In the genomic region with DNA sequence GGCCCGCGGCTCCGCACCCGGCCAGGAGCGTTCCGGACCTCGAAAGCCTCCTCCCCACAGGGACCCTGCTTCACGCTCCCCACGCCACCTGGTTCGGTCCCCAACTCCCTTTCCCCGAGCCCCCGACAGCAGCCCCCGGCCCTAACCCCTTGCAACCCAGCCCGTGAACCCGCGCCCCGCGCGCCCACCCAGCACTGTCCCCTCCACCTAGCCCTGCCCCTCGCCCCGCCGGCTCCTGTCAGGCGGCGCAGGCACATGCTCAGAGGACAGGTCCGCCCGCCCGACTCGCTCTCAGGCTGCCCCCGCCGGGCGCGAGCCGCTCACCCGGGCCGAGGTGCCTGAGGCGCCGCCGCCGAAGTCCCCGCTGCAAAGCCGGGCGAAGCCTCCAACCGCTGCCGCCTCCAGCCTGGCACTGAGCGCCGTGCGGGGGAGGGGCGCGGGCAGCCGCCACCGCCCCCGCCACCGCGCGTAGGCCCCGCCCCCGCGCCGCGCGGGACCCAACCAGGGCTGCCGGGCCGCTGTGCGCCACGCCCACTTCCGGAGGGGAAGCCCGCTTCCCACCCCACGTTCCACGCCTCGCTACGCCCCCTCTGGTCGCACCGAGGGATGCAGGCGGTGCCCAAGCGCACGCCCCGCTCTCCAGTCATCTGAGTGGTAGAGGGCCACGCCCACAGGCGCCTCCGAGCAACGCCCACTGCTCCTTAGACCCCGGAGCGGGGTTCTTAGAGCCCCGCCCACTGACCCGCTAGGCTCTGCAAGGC, we compare ENCODE assay signal across 8 cellular contexts. TPM values are rescaled to one million over a fixed set of nuclear protein-coding genes. Genes with fewer than 3 reads are reported as not detected.
DNase-seq lines count a peak whose midpoint lies in the region; TF ChIP-seq lines count a peak whose summit lies in the region.

TSS of gene CORO1C (minus strand) at position 414 of the 761 bp plus-strand sequence. CDS start 30,200 bp downstream, outside the sequence.

- H3K4me3 ChIP-seq in H7 (ENCODE audit: insufficient read depth, low read depth, low read length) = peak within 1 kb of the TSS; percentile 88
- H3K4me3 ChIP-seq in Loucy (ENCODE audit: low read length, poor library complexity, severe bottlenecking) = peak within 1 kb of the TSS; percentile 92
- peak within 1 kb of the TSS; percentile 90 to 91 for H3K4me3 ChIP-seq in foreskin fibroblast (ENCODE audit: low read depth in 1 of 2, low read length in 2 of 2)
- H3K4me3 ChIP-seq in neural progenitor cell = peak within 1 kb of the TSS; percentile 96

- no peaks in the 10 kb centered on the region for H3K9me2 ChIP-seq in Loucy (replicated peaks; ENCODE audit: low read depth, low read length)

- H3K27ac Mint-ChIP-seq in neural progenitor cell = peak within 1 kb of the TSS; percentile 98

- peaks cover 7% of the 10 kb centered on the region for H3K36me3 Mint-ChIP-seq in neural progenitor cell

- H2AFZ ChIP-seq in Loucy (ENCODE audit: low read length) (peak within 1 kb of the TSS; percentile 99), neural progenitor cell (replicated peaks) (peak within 1 kb of the TSS; percentile 86)

- H3K36me3 ChIP-seq in H7 (replicated peaks; ENCODE audit: control insufficient read depth, insufficient read depth, low read length) = no peaks in the 10 kb centered on the region
- no peaks in the 10 kb centered on the region for H3K36me3 ChIP-seq in Loucy (ENCODE audit: insufficient read depth, low read length)
- no peaks in the 10 kb centered on the region for H3K36me3 ChIP-seq in neural progenitor cell

- in situ Hi-C loops in G401 (cut with HindIII; ENCODE audit: low sequenced_read_pairs) = no loop called here

- H3K27me3 ChIP-seq in H7 (ENCODE audit: control insufficient read depth, insufficient read depth, low read length) (no peaks in the 10 kb centered on the region), Loucy (ENCODE audit: insufficient read depth, low read length, poor library complexity, severe bottlenecking) (no peaks in the 10 kb centered on the region), neural progenitor cell (no peaks in the 10 kb centered on the region)

- H3K4me1 ChIP-seq in Loucy (ENCODE audit: insufficient read depth, low read length, poor library complexity, severe bottlenecking) = peaks cover 46% of the 10 kb centered on the region
- peaks cover 14% of the 10 kb centered on the region for H3K4me1 ChIP-seq in neural progenitor cell

- no peaks in the 10 kb centered on the region for H3K9me3 ChIP-seq in Loucy (ENCODE audit: insufficient read depth, low read depth, low read length)
- H3K9me3 ChIP-seq in neural progenitor cell (ENCODE audit: low read depth) = no peaks in the 10 kb centered on the region

- TF ChIP-seq CTCF in Loucy (conservative IDR thresholded peaks at IDR 0.05; ENCODE audit: low read length) (peak; percentile 66), foreskin fibroblast (IDR thresholded peaks at IDR 0.05; ENCODE audit: low read depth, low read length) (peak; percentile 78), neural progenitor cell (IDR thresholded peaks at IDR 0.05) (peak; percentile 75)

- H3K79me2 ChIP-seq in Loucy (ENCODE audit: insufficient read depth, low read length) (peaks cover 49% of the 10 kb centered on the region), neural progenitor cell (ENCODE audit: low read depth) (peaks cover 46% of the 10 kb centered on the region)

- no peaks in the 10 kb centered on the region for H3K27me3 Mint-ChIP-seq in neural progenitor cell (ENCODE audit: insufficient read depth, low read depth)

- peak within 1 kb of the TSS; percentile 89 for H3K27ac ChIP-seq in neural progenitor cell

- H4K20me1 ChIP-seq in Loucy (ENCODE audit: insufficient read depth, low read length, poor library complexity, severe bottlenecking) (peaks cover 40% of the 10 kb centered on the region), neural progenitor cell (ENCODE audit: low read depth) (peaks cover 23% of the 10 kb centered on the region)

- no peaks in the 10 kb centered on the region for H3F3A ChIP-seq in Loucy (ENCODE audit: low read depth)
- H3F3A ChIP-seq in neural progenitor cell (ENCODE audit: low read depth) = peaks cover 32% of the 10 kb centered on the region

- peak within 1 kb of the TSS; percentile 97 for H3K4me3 Mint-ChIP-seq in neural progenitor cell

- DNase-seq in G401 (ENCODE audit: low spot score) = peak; percentile 88
- DNase-seq in H7 = peak; percentile 98
- peak; percentile 88 for DNase-seq in SHP77 treated with DMSO at 0.1 percent for 48 hours (lab: John Stamatoyannopoulos, UW)
- DNase-seq in activated gamma-delta T cell treated with Interleukin-2 at 50 U/mL for 16 hours = peak; percentile 89
- DNase-seq in foreskin fibroblast = peak; percentile 94 to 99
- peak; percentile 98 for DNase-seq in neural progenitor cell (ENCODE audit: low spot score)
- DNase-seq in stromal cell of bone marrow (ENCODE audit: low read depth) = peak; percentile 91

- H3K9ac ChIP-seq in Loucy (ENCODE audit: low read depth, low read length, poor library complexity, severe bottlenecking) (peak within 1 kb of the TSS; percentile 85), neural progenitor cell (peak within 1 kb of the TSS; percentile 73)

- peaks cover 44% of the 10 kb centered on the region for H3K4me1 Mint-ChIP-seq in neural progenitor cell

- no peaks in the 10 kb centered on the region for H3K9me3 Mint-ChIP-seq in neural progenitor cell

- peak within 1 kb of the TSS; percentile 87 for H3K4me2 ChIP-seq in Loucy (ENCODE audit: low read depth, low read length, poor library complexity, severe bottlenecking)
- peak within 1 kb of the TSS; percentile 94 for H3K4me2 ChIP-seq in neural progenitor cell

RNA-seq across cellular contexts. Expression of gene CORO1C, which starts in this region (rescaled TPM):
- total RNA-seq in G401 (2014; rRNA removed; shearing (Covaris generic)) = 102 and 177 TPM in 2 replicates
- total RNA-seq in H7 (2014; rRNA removed; shearing (Covaris generic)) = 52.2 and 55.5 TPM in 2 replicates
- 116 and 128 TPM in 2 replicates for total RNA-seq in neural progenitor cell (ENCODE audit: low replicate concordance)

Comparison
In these comparisons a context has a peak if more than half of its experiments do, and no peak if none do; other contexts are left out.
1. Peak in every context shown above with its lines: DNase-seq, H3K4me3 ChIP-seq and H3K27ac ChIP-seq.